In the genomic region with DNA sequence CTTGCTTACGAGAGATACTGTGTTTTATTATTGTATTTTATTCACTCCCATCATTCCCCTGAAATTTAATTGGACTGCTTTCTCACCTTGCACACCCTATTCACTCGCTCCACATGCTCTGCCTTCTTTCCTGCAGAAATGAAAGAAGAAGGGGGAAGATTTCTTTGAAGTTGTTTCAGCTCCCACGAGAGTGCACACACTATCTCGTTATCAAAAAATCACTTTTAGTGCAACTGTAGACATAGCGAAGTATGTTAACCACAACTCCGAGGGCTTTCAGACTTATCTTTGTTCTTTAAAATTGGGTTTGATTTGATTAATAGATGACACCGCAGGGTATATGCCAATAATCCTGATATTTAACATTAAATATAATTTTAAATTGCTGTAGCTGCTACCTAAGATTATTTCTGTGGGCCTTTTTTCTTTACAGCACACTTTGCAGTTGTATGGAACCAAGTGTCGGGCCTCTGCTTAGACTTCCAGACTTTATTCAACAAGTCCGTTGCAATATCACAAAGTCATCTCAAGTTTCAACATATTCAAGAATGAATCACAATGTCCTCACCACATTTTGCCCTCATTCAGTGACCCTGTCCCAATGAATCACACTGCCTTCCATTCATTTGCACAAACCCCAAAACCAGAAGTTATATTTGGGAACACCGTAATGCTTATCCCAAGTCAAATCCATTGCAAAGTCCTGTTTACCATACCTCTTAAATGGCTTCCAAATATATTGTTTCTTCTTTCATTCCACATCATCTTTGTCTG, we compare ENCODE assay signal across 13 cellular contexts.
DNase-seq lines count a peak whose midpoint lies in the region; ATAC-seq and TF ChIP-seq lines count a peak whose summit lies in the region.
"Had no signal": no experiment of that assay in that cellular context is flagged by ENCODE, and none has a peak within 500 bp of the region (broad histone marks: within the 10 kb centered on the region; RNA-seq: fewer than 3 reads in every experiment).

No MANE protein-coding gene starts in this region.

- no peak for TF ChIP-seq RAD21 in IMR-90 (IDR thresholded peaks at IDR 0.05; ENCODE audit: low read length)

- H3K4me2 ChIP-seq in IMR-90 (ENCODE audit: low read depth, low read length): peak overlapping the region; percentile 7; the same call in 1 of the 2 replicates

- no peaks in the 10 kb centered on the region; the same call in 1 of the 2 replicates for H3K9me3 ChIP-seq in IMR-90 (ENCODE audit: control insufficient read depth, insufficient read depth, low read length)
- H3K9me3 ChIP-seq: esophagus squamous epithelium had no signal

- no peak overlapping the region for H4K91ac ChIP-seq in IMR-90 (ENCODE audit: insufficient read depth, low read depth, low read length)

- no peak overlapping the region for H2AFZ ChIP-seq in IMR-90 (replicated peaks; ENCODE audit: low read length, poor library complexity)

- no peak overlapping the region for H3K14ac ChIP-seq in IMR-90 (replicated peaks; ENCODE audit: low read depth, low read length)

- no peak overlapping the region for H3K4ac ChIP-seq in IMR-90 (ENCODE audit: low read depth, low read length)

- intact Hi-C loops in IMR-90 (cut with micrococcal nuclease): loop anchor here (5.0 kb wide), 1 partner anchor 796 kb away; a partner anchor contains a TSS

- in situ Hi-C loops in IMR-90 (cut with MboI; ENCODE audit: low sequenced_read_pairs) (no loop called here), astrocyte of the cerebellum (cut with HindIII; ENCODE audit: low sequenced_read_pairs) (no loop called here)

- H3K79me1 ChIP-seq in IMR-90 (ENCODE audit: low read depth in 1 of 2, low read length in 2 of 2): no peaks in the 10 kb centered on the region

- H2BK5ac ChIP-seq in IMR-90 (ENCODE audit: low read depth, low read length, poor library complexity, severe bottlenecking): no peak overlapping the region

- no peak overlapping the region for H3K27ac ChIP-seq in IMR-90 (ENCODE audit: insufficient read depth, low read length)
- H3K27ac ChIP-seq: esophagus squamous epithelium, SK-N-MC had no signal

- H4K5ac ChIP-seq in IMR-90 (ENCODE audit: low read depth, low read length): no peak overlapping the region

- WGBS in IMR-90 (ENCODE audit: extremely low coverage in 2 of 2, insufficient read length in 1 of 2), 2 experiments: 0% methylated on average over 2 of the region's 10 CpGs; no CpG with 5 or more reads in 1 of the 2 experiments

- no peaks in the 10 kb centered on the region for H4K20me1 ChIP-seq in IMR-90 (ENCODE audit: insufficient read depth, low read length)

- DNase-seq in AG09319 (ENCODE audit: extremely low read depth, low read depth) (peak; percentile 89), IMR-90 (peak; percentile 96), astrocyte of the cerebellum (ENCODE audit: low read depth) (peak; percentile 96), kidney epithelial cell (ENCODE audit: low read depth) (peak; percentile 89), Ammon's horn (ENCODE audit: low spot score) (no peak)
- no peak for DNase-seq in activated CD4-positive, alpha-beta T cell treated with anti-CD3 and anti-CD28 coated beads for 1 hour
- DNase-seq: activated CD4-positive, alpha-beta memory T cell treated with anti-CD3 and anti-CD28 coated beads, Interleukin-2, amount 10 ng/mL, durations not matched to agents 7 days and 5 days; activated naive CD8-positive, alpha-beta T cell treated with anti-CD3 and anti-CD28 coated beads, Interleukin-2, amount 10 ng/mL, durations not matched to agents 7 days and 5 days; CD4-positive, alpha-beta T cell; esophagus squamous epithelium had no signal

- ATAC-seq in IMR-90 (ENCODE audit: low read depth) (peak; percentile 94), GM21737 (IDR thresholded peaks at IDR 0.05; ENCODE audit: unreplicated experiment) (no peak), HG03521 (IDR thresholded peaks at IDR 0.05; ENCODE audit: unreplicated experiment) (no peak)

- dilution Hi-C loops in IMR-90 (cut with HindIII; ENCODE audit: low sequenced_read_pairs, unreplicated experiment): no loop called here

- H3K4me1 ChIP-seq in IMR-90 (ENCODE audit: control insufficient read depth, insufficient read depth, low read length): peaks cover 2% of the 10 kb centered on the region; the same call in 1 of the 2 replicates
- H3K4me1 ChIP-seq: esophagus squamous epithelium had no signal

- BruUV-seq in IMR-90 (replicated peaks; lab: Mats Ljungman, UMichigan): no TSS peak

- CTCF ChIA-PET in IMR-90 (lab: Yijun Ruan, JAX): no interaction called here

- H2BK20ac ChIP-seq in IMR-90 (ENCODE audit: low read depth, low read length): no peak overlapping the region

- no peak overlapping the region for H3K9ac ChIP-seq in IMR-90 (ENCODE audit: low read depth, low read length)

- H3K36me3 ChIP-seq in IMR-90 (ENCODE audit: control insufficient read depth, insufficient read depth, low read length) (no peaks in the 10 kb centered on the region), kidney epithelial cell (ENCODE audit: control insufficient read depth, insufficient read depth, low read length) (no peaks in the 10 kb centered on the region)
- H3K36me3 ChIP-seq: esophagus squamous epithelium had no signal

- no peak for TF ChIP-seq CTCF in AG09319 (IDR thresholded peaks at IDR 0.05; ENCODE audit: low read depth, low read length)
- no peak for TF ChIP-seq CTCF in IMR-90 (conservative IDR thresholded peaks at IDR 0.05; ENCODE audit: low read depth, low read length)
- TF ChIP-seq CTCF in astrocyte of the cerebellum (IDR thresholded peaks at IDR 0.05; ENCODE audit: low read depth, low read length, missing control alignments): no peak
- no peak for TF ChIP-seq CTCF in kidney epithelial cell (IDR thresholded peaks at IDR 0.05; ENCODE audit: insufficient read depth, low read length, poor library complexity, severe bottlenecking)

- no peak overlapping the region for H2BK15ac ChIP-seq in IMR-90 (ENCODE audit: low read depth, low read length)

- no peak overlapping the region for H2AK9ac ChIP-seq in IMR-90 (replicated peaks; ENCODE audit: low read depth, low read length, poor library complexity)

- no peaks in the 10 kb centered on the region for H3K9me1 ChIP-seq in IMR-90 (ENCODE audit: insufficient read depth, low read length)

- H3K18ac ChIP-seq in IMR-90 (ENCODE audit: low read depth, low read length): no peak overlapping the region

- H4K8ac ChIP-seq in IMR-90 (ENCODE audit: low read depth in 2 of 2, low read length in 2 of 2): no peak overlapping the region

- TF ChIP-seq POLR2A in IMR-90 (IDR thresholded peaks at IDR 0.05; ENCODE audit: low read depth, low read length): no peak

- POLR2A ChIA-PET in IMR-90 (lab: Charles Lee; ENCODE audit: unreplicated experiment): no interaction called here

- H3K23ac ChIP-seq in IMR-90 (ENCODE audit: low read depth, low read length): no peak overlapping the region

- H3K4me3 ChIP-seq in IMR-90 (ENCODE audit: insufficient read depth, low read depth, low read length) (no peak overlapping the region), astrocyte of the cerebellum (ENCODE audit: low read depth, low read length) (no peak overlapping the region), kidney epithelial cell (ENCODE audit: low read depth, low read length) (no peak overlapping the region)
- H3K4me3 ChIP-seq: esophagus squamous epithelium, SK-N-MC had no signal

- H3K56ac ChIP-seq in IMR-90 (ENCODE audit: extremely low read depth, insufficient read depth, low read length): no peak overlapping the region

- no peaks in the 10 kb centered on the region; the same call in 1 of the 2 replicates for H3K27me3 ChIP-seq in IMR-90 (ENCODE audit: control insufficient read depth, insufficient read depth, low read length)
- H3K27me3 ChIP-seq in kidney epithelial cell (ENCODE audit: control insufficient read depth, insufficient read depth, low read length): no peaks in the 10 kb centered on the region
- H3K27me3 ChIP-seq: esophagus squamous epithelium had no signal

- H2AK5ac ChIP-seq in IMR-90 (ENCODE audit: low read depth, low read length): no peak overlapping the region

- H2BK120ac ChIP-seq in IMR-90 (ENCODE audit: low read depth, low read length): no peak overlapping the region

TF ChIP-seq in IMR-90, 13 proteins besides CTCF, POLR2A, EP300 and RAD21:
- peak; percentile 84 for TF ChIP-seq FOS (IDR thresholded peaks at IDR 0.05; ENCODE audit: low read depth, low read length)
- TF ChIP-seq BHLHE40 (IDR thresholded peaks at IDR 0.05; ENCODE audit: low read depth, low read length): peak; percentile 17; the same call in 1 of the 2 replicates
- TF ChIP-seq NFE2L2 (IDR thresholded peaks at IDR 0.05; ENCODE audit: low read depth, low read length): peak; percentile 31; the same call in 1 of the 2 replicates
- TF ChIP-seq, protein P1, sequence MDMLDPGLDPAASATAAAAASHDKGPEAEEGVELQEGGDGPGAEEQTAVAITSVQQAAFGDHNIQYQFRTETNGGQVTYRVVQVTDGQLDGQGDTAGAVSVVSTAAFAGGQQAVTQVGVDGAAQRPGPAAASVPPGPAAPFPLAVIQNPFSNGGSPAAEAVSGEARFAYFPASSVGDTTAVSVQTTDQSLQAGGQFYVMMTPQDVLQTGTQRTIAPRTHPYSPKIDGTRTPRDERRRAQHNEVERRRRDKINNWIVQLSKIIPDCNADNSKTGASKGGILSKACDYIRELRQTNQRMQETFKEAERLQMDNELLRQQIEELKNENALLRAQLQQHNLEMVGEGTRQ (IDR thresholded peaks at IDR 0.05; ENCODE audit: low read depth, low read length): no peak
- TF ChIP-seq MAFK (IDR thresholded peaks at IDR 0.05; ENCODE audit: low read depth, low read length): no peak
- peak; percentile 91 for TF ChIP-seq CEBPB (IDR thresholded peaks at IDR 0.05; ENCODE audit: low read depth, low read length)
- TF ChIP-seq SMC3 (IDR thresholded peaks at IDR 0.05; ENCODE audit: low read depth, low read length): no peak
- TF ChIP-seq MAZ (IDR thresholded peaks at IDR 0.05; ENCODE audit: borderline replicate concordance, low read depth, low read length): no peak

Comparison
In these comparisons a context has a peak if more than half of its experiments do, and no peak if none do; other contexts are left out.
1. DNase-seq: peak in AG09319 (single experiment), IMR-90 (single experiment), astrocyte of the cerebellum (single experiment) and kidney epithelial cell (single experiment); none in activated CD4-positive, alpha-beta T cell treated with anti-CD3 and anti-CD28 coated beads for 1 hour (single experiment) and Ammon's horn (single experiment).